In the genomic region with DNA sequence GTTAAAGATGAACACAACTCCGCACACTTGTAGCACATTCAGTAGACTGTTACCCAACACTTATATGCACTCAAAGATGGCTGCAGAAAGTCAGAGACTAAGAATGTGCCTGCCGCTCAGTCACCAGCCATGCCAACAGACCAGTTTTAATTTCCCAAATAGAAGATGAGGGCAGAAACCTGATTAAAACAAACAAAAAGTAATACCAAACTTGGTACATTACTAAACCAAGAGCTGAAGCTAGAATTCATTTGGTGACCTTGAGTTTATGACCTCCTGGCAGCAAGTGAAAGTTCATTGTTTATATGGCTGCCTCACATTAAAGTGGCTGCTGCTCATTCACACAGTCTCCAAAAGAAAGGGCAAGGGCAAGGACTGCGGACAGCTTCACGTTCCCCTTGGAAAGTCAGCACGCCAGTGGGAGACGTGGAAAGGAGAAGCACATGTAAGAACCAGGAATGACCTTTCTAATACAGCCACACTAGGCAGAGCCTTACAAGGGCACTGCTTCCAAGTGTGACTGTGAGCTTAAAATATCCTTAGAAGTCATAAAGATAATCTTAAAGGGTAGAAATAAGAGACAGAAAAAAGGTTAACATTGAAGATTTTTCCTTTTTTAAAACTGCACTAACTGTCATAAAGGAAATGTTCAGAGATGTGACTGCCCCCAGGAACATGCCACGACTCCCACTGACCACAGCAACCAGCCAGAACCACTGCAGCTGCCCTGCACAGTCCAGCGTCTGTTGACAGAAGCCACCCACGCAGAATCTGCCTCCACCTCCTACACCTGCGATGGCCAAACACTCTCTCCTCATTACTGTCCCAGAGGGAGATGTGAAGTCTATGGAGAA, we compare ENCODE assay signal across 1 cellular context.
TF ChIP-seq lines count a peak whose summit lies in the region.

No MANE protein-coding gene starts in this region.

TF ChIP-seq in K562, 482 proteins besides CTCF, POLR2A, EP300 and RAD21 (continued from another document and continues in another):
- TF ChIP-seq, protein P1, sequence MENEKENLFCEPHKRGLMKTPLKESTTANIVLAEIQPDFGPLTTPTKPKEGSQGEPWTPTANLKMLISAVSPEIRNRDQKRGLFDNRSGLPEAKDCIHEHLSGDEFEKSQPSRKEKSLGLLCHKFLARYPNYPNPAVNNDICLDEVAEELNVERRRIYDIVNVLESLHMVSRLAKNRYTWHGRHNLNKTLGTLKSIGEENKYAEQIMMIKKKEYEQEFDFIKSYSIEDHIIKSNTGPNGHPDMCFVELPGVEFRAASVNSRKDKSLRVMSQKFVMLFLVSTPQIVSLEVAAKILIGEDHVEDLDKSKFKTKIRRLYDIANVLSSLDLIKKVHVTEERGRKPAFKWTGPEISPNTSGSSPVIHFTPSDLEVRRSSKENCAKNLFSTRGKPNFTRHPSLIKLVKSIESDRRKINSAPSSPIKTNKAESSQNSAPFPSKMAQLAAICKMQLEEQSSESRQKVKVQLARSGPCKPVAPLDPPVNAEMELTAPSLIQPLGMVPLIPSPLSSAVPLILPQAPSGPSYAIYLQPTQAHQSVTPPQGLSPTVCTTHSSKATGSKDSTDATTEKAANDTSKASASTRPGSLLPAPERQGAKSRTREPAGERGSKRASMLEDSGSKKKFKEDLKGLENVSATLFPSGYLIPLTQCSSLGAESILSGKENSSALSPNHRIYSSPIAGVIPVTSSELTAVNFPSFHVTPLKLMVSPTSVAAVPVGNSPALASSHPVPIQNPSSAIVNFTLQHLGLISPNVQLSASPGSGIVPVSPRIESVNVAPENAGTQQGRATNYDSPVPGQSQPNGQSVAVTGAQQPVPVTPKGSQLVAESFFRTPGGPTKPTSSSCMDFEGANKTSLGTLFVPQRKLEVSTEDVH (IDR thresholded peaks at IDR 0.05; ENCODE audit: low read depth, partially characterized antibody), result no peak
- TF ChIP-seq TAF7 (tag; IDR thresholded peaks at IDR 0.05), result no peak
- TF ChIP-seq STAT5B (CRISPR knock-in tag; IDR thresholded peaks at IDR 0.05), result no peak
- no peak for TF ChIP-seq CBX3 (IDR thresholded peaks at IDR 0.05; ENCODE audit: borderline replicate concordance in 1 of 2, low read length in 2 of 2)
- TF ChIP-seq MCM3 (IDR thresholded peaks at IDR 0.05), result no peak
- TF ChIP-seq ZNF121 (CRISPR knock-in tag; conservative IDR thresholded peaks at IDR 0.05), result no peak
- TF ChIP-seq RFX7 (CRISPR knock-in tag; IDR thresholded peaks at IDR 0.05), result no peak
- TF ChIP-seq ILK (tag; IDR thresholded peaks at IDR 0.05; ENCODE audit: borderline replicate concordance, low read depth), result no peak
- TF ChIP-seq ELF1 (tag; IDR thresholded peaks at IDR 0.05), result no peak
- TF ChIP-seq PTRF (tag; IDR thresholded peaks at IDR 0.05), result no peak
- no peak for TF ChIP-seq DNMT1 (IDR thresholded peaks at IDR 0.05)
- TF ChIP-seq, protein P2, sequence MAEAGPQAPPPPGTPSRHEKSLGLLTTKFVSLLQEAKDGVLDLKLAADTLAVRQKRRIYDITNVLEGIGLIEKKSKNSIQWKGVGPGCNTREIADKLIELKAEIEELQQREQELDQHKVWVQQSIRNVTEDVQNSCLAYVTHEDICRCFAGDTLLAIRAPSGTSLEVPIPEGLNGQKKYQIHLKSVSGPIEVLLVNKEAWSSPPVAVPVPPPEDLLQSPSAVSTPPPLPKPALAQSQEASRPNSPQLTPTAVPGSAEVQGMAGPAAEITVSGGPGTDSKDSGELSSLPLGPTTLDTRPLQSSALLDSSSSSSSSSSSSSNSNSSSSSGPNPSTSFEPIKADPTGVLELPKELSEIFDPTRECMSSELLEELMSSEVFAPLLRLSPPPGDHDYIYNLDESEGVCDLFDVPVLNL (CRISPR knock-in tag; IDR thresholded peaks at IDR 0.05; ENCODE audit: low read depth), result no peak
- TF ChIP-seq TEAD4 (IDR thresholded peaks at IDR 0.05; ENCODE audit: low read length), result 0 out of 2 replicates have a peak, but pooled peaks have one; percentile 9
- no peak for TF ChIP-seq TEAD4 (CRISPR knock-in tag; IDR thresholded peaks at IDR 0.05; ENCODE audit: borderline replicate concordance)
- 0 out of 2 replicates have a peak, but pooled peaks have one; percentile 22 for TF ChIP-seq SMARCE1 (IDR thresholded peaks at IDR 0.05)
- no peak for TF ChIP-seq ZNF696 (CRISPR knock-in tag; conservative IDR thresholded peaks at IDR 0.05)
- TF ChIP-seq ZNF551 (CRISPR knock-in tag; IDR thresholded peaks at IDR 0.05), result no peak
- TF ChIP-seq ZNF668 (CRISPR knock-in tag; IDR thresholded peaks at IDR 0.05), result no peak
- TF ChIP-seq WHSC1 (IDR thresholded peaks at IDR 0.05; ENCODE audit: low read length), result no peak
- TF ChIP-seq, protein P3, sequence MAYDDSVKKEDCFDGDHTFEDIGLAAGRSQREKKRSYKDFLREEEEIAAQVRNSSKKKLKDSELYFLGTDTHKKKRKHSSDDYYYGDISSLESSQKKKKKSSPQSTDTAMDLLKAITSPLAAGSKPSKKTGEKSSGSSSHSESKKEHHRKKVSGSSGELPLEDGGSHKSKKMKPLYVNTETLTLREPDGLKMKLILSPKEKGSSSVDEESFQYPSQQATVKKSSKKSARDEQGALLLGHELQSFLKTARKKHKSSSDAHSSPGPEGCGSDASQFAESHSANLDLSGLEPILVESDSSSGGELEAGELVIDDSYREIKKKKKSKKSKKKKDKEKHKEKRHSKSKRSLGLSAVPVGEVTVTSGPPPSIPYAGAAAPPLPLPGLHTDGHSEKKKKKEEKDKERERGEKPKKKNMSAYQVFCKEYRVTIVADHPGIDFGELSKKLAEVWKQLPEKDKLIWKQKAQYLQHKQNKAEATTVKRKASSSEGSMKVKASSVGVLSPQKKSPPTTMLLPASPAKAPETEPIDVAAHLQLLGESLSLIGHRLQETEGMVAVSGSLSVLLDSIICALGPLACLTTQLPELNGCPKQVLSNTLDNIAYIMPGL (CRISPR knock-in tag; IDR thresholded peaks at IDR 0.05), result no peak
- no peak for TF ChIP-seq MED1 (CRISPR knock-in tag; IDR thresholded peaks at IDR 0.05; ENCODE audit: borderline replicate concordance)
- TF ChIP-seq, protein P4, sequence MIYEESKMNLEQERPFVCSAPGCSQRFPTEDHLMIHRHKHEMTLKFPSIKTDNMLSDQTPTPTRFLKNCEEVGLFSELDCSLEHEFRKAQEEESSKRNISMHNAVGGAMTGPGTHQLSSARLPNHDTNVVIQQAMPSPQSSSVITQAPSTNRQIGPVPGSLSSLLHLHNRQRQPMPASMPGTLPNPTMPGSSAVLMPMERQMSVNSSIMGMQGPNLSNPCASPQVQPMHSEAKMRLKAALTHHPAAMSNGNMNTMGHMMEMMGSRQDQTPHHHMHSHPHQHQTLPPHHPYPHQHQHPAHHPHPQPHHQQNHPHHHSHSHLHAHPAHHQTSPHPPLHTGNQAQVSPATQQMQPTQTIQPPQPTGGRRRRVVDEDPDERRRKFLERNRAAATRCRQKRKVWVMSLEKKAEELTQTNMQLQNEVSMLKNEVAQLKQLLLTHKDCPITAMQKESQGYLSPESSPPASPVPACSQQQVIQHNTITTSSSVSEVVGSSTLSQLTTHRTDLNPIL (CRISPR knock-in tag; IDR thresholded peaks at IDR 0.05), result no peak
- TF ChIP-seq, protein P5, sequence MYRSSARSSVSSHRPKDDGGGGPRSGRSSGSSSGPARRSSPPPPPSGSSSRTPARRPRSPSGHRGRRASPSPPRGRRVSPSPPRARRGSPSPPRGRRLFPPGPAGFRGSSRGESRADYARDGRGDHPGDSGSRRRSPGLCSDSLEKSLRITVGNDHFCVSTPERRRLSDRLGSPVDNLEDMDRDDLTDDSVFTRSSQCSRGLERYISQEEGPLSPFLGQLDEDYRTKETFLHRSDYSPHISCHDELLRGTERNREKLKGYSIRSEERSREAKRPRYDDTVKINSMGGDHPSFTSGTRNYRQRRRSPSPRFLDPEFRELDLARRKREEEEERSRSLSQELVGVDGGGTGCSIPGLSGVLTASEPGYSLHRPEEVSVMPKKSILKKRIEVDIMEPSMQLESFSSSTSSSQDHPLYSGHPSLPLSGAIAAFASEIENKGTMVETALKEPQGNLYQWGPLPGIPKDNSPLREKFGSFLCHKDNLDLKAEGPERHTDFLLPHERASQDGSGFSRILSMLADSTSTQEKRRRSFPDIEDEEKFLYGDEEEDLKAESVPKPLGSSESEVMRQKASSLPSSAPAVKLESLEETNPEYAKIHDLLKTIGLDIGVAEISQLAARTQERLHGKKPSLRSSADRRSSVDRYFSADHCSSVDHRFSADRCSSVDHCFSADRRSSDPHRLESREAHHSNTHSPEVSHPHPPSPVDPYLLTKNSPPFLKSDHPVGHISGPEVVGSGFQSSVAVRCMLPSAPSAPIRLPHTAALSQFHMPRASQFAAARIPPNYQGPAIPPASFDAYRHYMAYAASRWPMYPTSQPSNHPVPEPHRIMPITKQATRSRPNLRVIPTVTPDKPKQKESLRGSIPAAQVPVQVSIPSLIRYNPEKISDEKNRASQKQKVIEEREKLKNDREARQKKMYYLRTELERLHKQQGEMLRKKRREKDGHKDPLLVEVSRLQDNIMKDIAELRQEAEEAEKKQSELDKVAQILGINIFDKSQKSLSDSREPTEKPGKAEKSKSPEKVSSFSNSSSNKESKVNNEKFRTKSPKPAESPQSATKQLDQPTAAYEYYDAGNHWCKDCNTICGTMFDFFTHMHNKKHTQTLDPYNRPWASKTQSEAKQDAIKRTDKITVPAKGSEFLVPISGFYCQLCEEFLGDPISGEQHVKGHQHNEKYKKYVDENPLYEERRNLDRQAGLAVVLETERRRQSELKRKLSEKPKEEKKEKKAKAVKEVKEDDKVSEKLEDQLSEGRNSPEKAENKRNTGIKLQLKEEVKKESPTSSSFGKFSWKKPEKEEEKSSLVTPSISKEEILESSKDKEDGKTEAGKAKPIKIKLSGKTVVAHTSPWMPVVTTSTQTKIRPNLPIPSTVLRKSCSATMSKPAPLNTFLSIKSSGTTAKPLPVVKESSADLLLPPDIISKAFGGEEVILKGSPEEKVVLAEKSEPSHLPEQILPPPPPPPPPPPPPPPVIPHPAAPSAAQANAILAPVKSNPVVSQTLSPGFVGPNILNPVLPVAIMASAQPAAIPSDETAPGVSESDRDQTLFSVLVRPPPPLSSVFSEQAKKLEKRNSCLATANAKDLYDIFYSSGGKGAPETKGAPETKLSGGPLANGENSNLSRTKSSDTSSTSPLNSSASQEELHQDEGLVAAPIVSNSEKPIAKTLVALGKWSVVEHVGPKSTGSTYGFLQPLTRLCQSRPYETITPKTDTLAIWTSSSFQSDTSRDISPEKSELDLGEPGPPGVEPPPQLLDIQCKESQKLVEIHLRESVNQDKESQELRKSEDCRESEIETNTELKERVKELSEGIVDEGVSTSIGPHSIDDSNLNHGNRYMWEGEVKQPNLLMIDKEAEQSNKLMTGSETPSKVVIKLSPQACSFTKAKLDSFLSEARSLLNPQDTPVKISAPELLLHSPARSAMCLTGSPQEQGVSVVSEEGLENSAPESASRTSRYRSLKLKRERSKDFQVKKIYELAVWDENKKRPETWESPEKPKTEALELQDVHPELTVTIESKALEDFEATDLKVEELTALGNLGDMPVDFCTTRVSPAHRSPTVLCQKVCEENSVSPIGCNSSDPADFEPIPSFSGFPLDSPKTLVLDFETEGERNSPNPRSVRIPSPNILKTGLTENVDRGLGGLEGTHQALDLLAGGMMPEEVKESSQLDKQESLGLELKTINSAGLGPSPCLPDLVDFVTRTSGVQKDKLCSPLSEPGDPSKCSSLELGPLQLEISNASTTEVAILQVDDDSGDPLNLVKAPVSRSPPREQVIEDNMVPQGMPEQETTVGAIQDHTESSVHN (IDR thresholded peaks at IDR 0.05; ENCODE audit: borderline replicate concordance in 1 of 2, low read depth in 1 of 2), result no peak
- TF ChIP-seq ZNF717 (CRISPR knock-in tag; IDR thresholded peaks at IDR 0.05), result no peak
- no peak for TF ChIP-seq SRSF3 (IDR thresholded peaks at IDR 0.05; ENCODE audit: insufficient read depth, low read length)
- TF ChIP-seq RBM15 (IDR thresholded peaks at IDR 0.05; ENCODE audit: insufficient read depth, low read length), result no peak
- TF ChIP-seq, protein P6, sequence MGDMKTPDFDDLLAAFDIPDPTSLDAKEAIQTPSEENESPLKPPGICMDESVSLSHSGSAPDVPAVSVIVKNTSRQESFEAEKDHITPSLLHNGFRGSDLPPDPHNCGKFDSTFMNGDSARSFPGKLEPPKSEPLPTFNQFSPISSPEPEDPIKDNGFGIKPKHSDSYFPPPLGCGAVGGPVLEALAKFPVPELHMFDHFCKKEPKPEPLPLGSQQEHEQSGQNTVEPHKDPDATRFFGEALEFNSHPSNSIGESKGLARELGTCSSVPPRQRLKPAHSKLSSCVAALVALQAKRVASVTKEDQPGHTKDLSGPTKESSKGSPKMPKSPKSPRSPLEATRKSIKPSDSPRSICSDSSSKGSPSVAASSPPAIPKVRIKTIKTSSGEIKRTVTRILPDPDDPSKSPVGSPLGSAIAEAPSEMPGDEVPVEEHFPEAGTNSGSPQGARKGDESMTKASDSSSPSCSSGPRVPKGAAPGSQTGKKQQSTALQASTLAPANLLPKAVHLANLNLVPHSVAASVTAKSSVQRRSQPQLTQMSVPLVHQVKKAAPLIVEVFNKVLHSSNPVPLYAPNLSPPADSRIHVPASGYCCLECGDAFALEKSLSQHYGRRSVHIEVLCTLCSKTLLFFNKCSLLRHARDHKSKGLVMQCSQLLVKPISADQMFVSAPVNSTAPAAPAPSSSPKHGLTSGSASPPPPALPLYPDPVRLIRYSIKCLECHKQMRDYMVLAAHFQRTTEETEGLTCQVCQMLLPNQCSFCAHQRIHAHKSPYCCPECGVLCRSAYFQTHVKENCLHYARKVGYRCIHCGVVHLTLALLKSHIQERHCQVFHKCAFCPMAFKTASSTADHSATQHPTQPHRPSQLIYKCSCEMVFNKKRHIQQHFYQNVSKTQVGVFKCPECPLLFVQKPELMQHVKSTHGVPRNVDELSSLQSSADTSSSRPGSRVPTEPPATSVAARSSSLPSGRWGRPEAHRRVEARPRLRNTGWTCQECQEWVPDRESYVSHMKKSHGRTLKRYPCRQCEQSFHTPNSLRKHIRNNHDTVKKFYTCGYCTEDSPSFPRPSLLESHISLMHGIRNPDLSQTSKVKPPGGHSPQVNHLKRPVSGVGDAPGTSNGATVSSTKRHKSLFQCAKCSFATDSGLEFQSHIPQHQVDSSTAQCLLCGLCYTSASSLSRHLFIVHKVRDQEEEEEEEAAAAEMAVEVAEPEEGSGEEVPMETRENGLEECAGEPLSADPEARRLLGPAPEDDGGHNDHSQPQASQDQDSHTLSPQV (IDR thresholded peaks at IDR 0.05), result no peak
- TF ChIP-seq CBFA2T2 (conservative IDR thresholded peaks at IDR 0.05), result 0 out of 2 replicates have a peak, but pooled peaks have one; percentile 25
- TF ChIP-seq XRCC3 (IDR thresholded peaks at IDR 0.05), result no peak
- no peak for TF ChIP-seq NR1H2 (CRISPR knock-in tag; IDR thresholded peaks at IDR 0.05)
- no peak for TF ChIP-seq PHB2 (IDR thresholded peaks at IDR 0.05; ENCODE audit: low read depth)
- TF ChIP-seq, protein P7, sequence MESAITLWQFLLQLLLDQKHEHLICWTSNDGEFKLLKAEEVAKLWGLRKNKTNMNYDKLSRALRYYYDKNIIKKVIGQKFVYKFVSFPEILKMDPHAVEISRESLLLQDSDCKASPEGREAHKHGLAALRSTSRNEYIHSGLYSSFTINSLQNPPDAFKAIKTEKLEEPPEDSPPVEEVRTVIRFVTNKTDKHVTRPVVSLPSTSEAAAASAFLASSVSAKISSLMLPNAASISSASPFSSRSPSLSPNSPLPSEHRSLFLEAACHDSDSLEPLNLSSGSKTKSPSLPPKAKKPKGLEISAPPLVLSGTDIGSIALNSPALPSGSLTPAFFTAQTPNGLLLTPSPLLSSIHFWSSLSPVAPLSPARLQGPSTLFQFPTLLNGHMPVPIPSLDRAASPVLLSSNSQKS (CRISPR knock-in tag; IDR thresholded peaks at IDR 0.05), result no peak
- no peak for TF ChIP-seq SAFB2 (IDR thresholded peaks at IDR 0.05; ENCODE audit: borderline replicate concordance, low read depth, low read length, severe bottlenecking)
- TF ChIP-seq KDM2B (CRISPR knock-in tag; IDR thresholded peaks at IDR 0.05), result no peak
- no peak for TF ChIP-seq EP400 (IDR thresholded peaks at IDR 0.05)
- no peak for TF ChIP-seq ATF1 (CRISPR knock-in tag; IDR thresholded peaks at IDR 0.05)
- TF ChIP-seq ATF1 (tag; IDR thresholded peaks at IDR 0.05), result no peak
- TF ChIP-seq ZNF695 (CRISPR knock-in tag; IDR thresholded peaks at IDR 0.05), result no peak
- TF ChIP-seq ZNF311 (CRISPR knock-in tag; IDR thresholded peaks at IDR 0.05), result no peak
- TF ChIP-seq SP2 (IDR thresholded peaks at IDR 0.05; ENCODE audit: extremely low read depth, low read depth, low read length, poor library complexity, severe bottlenecking), result no peak
